ENCODE assay signal across 21 cellular contexts in genomic region chr4:110953898-110954297, GRCh38.
"Had no signal": no experiment of that assay in that cellular context is flagged by ENCODE, and none has a peak within 500 bp of the region (broad histone marks: within the 10 kb centered on the region; RNA-seq: fewer than 3 reads in every experiment).

No MANE protein-coding gene starts in this region.

- H2AFZ ChIP-seq: neural progenitor cell had no signal

- H3K27me3 Mint-ChIP-seq: natural killer cell treated with Interleukin-12 subunit alpha and Interleukin-12 subunit beta and Interleukin-15 and Interleukin-18, amount 100 ng/mL, for 72 hours had no signal

- H3K4me1 Mint-ChIP-seq: neural progenitor cell had no signal

- H3K4me1 ChIP-seq: gastrocnemius medialis, neural progenitor cell, right atrium auricular region, sigmoid colon, suprapubic skin, thyroid gland had no signal

- H3K36me3 ChIP-seq: gastrocnemius medialis, neural progenitor cell, ovary, right atrium auricular region, sigmoid colon, suprapubic skin, thyroid gland had no signal

- H3K27ac Mint-ChIP-seq: natural killer cell treated with Interleukin-12 subunit alpha and Interleukin-12 subunit beta and Interleukin-15 and Interleukin-18, amount 100 ng/mL, for 72 hours; neural progenitor cell; type B pancreatic cell had no signal

- H3K9me3 ChIP-seq: gastrocnemius medialis, ovary, right atrium auricular region, sigmoid colon, suprapubic skin, thyroid gland had no signal

- H3K27ac ChIP-seq: dorsolateral prefrontal cortex, gastrocnemius medialis, neural progenitor cell, ovary, right atrium auricular region, sigmoid colon, skin epidermis, suprapubic skin, thyroid gland had no signal

- H3K4me2 ChIP-seq: neural progenitor cell had no signal

- DNase-seq: cortex of kidney; dorsolateral prefrontal cortex; effector CD8-positive, alpha-beta T cell; gastrocnemius medialis; glutamatergic neuron; kidney; left colon; mammary epithelial cell; nucleus accumbens; ovary; sigmoid colon; stimulated activated CD4-positive, alpha-beta T cell treated with anti-CD3 and anti-CD28 coated beads, Interleukin-2, amount 100 ng/mL, for 48 hours; stimulated activated naive CD4-positive, alpha-beta T cell treated with Interleukin-2 at 50 U/mL for 16 hours; thyroid gland had no signal

- H3K27me3 ChIP-seq: dorsolateral prefrontal cortex, gastrocnemius medialis, neural progenitor cell, ovary, right atrium auricular region, sigmoid colon, suprapubic skin, thyroid gland had no signal

- H3K9me3 Mint-ChIP-seq: natural killer cell treated with Interleukin-12 subunit alpha and Interleukin-12 subunit beta and Interleukin-15 and Interleukin-18, amount 100 ng/mL, for 72 hours; neural progenitor cell; type B pancreatic cell had no signal

- H3K4me3 ChIP-seq: dorsolateral prefrontal cortex, gastrocnemius medialis, neural progenitor cell, ovary, right atrium auricular region, sigmoid colon, skin epidermis, suprapubic skin, thyroid gland had no signal

- H3K4me3 Mint-ChIP-seq: natural killer cell treated with Interleukin-12 subunit alpha and Interleukin-12 subunit beta and Interleukin-15 and Interleukin-18, amount 100 ng/mL, for 72 hours; neural progenitor cell; type B pancreatic cell had no signal

- FAIRE-seq: urothelium cell line had no signal

- H3K36me3 Mint-ChIP-seq: natural killer cell treated with Interleukin-12 subunit alpha and Interleukin-12 subunit beta and Interleukin-15 and Interleukin-18, amount 100 ng/mL, for 72 hours; neural progenitor cell; type B pancreatic cell had no signal
